In genomic region chr2:238023608-238024007, GRCh38 we compare ENCODE assay signal across 17 cellular contexts. TPM values are rescaled to one million over a fixed set of nuclear protein-coding genes. Genes with fewer than 3 reads are reported as not detected.
DNase-seq lines count a peak whose midpoint lies in the region; ATAC-seq and TF ChIP-seq lines count a peak whose summit lies in the region.
"Had no signal": no experiment of that assay in that cellular context is flagged by ENCODE, and none has a peak within 500 bp of the region (broad histone marks: within the 10 kb centered on the region; RNA-seq: fewer than 3 reads in every experiment).

No MANE protein-coding gene starts in this region.

- H2BK20ac ChIP-seq in IMR-90 (ENCODE audit: low read depth, low read length), result no peak overlapping the region

- H3K4me2 ChIP-seq in IMR-90 (ENCODE audit: low read depth, low read length), result no peak overlapping the region
- H3K4me2 ChIP-seq: A549 had no signal

- TF ChIP-seq CTCF in IMR-90 (conservative IDR thresholded peaks at IDR 0.05; ENCODE audit: low read depth, low read length), result no peak
- TF ChIP-seq CTCF in osteocyte (IDR thresholded peaks at IDR 0.05), result no peak

- 0 out of 2 replicates have a peak overlapping the region, but pooled peaks have one; percentile 4 for H4K91ac ChIP-seq in IMR-90 (ENCODE audit: insufficient read depth, low read depth, low read length)

- H3K4me3 Mint-ChIP-seq in activated CD4-positive, alpha-beta T cell treated with anti-CD3 and anti-CD28 coated beads, Interleukin-2, amount 10 ng/mL, durations not matched to agents 7 days and 5 days, result no peak overlapping the region
- H3K4me3 Mint-ChIP-seq in activated T-helper 17 cell treated with anti-CD3 and anti-CD28 coated beads, Interleukin-2, amount 50 U/mL, for 72 hours, result no peak overlapping the region
- no peak overlapping the region for H3K4me3 Mint-ChIP-seq in osteocyte (ENCODE audit: unreplicated experiment)
- H3K4me3 Mint-ChIP-seq: CD14-positive monocyte; CD8-positive, alpha-beta T cell; H9 had no signal

- no peak for DNase-seq in activated CD4-positive, alpha-beta T cell treated with anti-CD3 and anti-CD28 coated beads, Interleukin-2, amount 10 ng/mL, durations not matched to agents 7 days and 5 days
- no peak for DNase-seq in activated CD4-positive, alpha-beta T cell treated with anti-CD3 and anti-CD28 coated beads, Interleukin-2, amount 50 U/mL, for 48 hours
- DNase-seq in IMR-90, result no peak
- peak; percentile 34 for DNase-seq in osteocyte (ENCODE audit: extremely low spot score, unreplicated experiment)
- no peak for DNase-seq in 8988T
- no peak for DNase-seq in NCI-H146 (lab: John Stamatoyannopoulos, UW)
- DNase-seq: CD8-positive, alpha-beta T cell; COR-L47; DMS153; DMS79 treated with DMSO at 0.1 percent for 48 hours; EL; GDM1; GOT3; H9 had no signal

- no peak overlapping the region for H2BK120ac ChIP-seq in IMR-90 (ENCODE audit: low read depth, low read length)

- WGBS in IMR-90 (ENCODE audit: extremely low coverage in 2 of 2, insufficient read length in 1 of 2), 2 experiments, result no CpG with 5 or more reads among the region's 2 CpGs

- peak overlapping the region; percentile 34 for H3K27ac Mint-ChIP-seq in activated CD4-positive, alpha-beta T cell treated with anti-CD3 and anti-CD28 coated beads, Interleukin-2, amount 10 ng/mL, durations not matched to agents 7 days and 5 days
- peak overlapping the region; percentile 74 for H3K27ac Mint-ChIP-seq in activated T-helper 17 cell treated with anti-CD3 and anti-CD28 coated beads, Interleukin-2, amount 50 U/mL, for 72 hours
- no peak overlapping the region for H3K27ac Mint-ChIP-seq in osteocyte (ENCODE audit: unreplicated experiment)
- H3K27ac Mint-ChIP-seq: CD8-positive, alpha-beta T cell had no signal

- no peak overlapping the region for H2AK5ac ChIP-seq in IMR-90 (ENCODE audit: low read depth, low read length)

- H3K4me1 ChIP-seq in IMR-90 (ENCODE audit: control insufficient read depth, insufficient read depth, low read length), result peaks cover 12% of the 10 kb centered on the region

- no peak overlapping the region; the same call in 1 of the 2 replicates for H3K4ac ChIP-seq in IMR-90 (ENCODE audit: low read depth, low read length)

- peaks cover 37% of the 10 kb centered on the region for H3K9me1 ChIP-seq in IMR-90 (ENCODE audit: insufficient read depth, low read length)

- no peaks in the 10 kb centered on the region for H3K9me3 ChIP-seq in IMR-90 (ENCODE audit: control insufficient read depth, insufficient read depth, low read length)
- H3K9me3 ChIP-seq: A549 had no signal

- H3K56ac ChIP-seq in IMR-90 (ENCODE audit: extremely low read depth, insufficient read depth, low read length), result no peak overlapping the region

- H2AFZ ChIP-seq in IMR-90 (replicated peaks; ENCODE audit: low read length, poor library complexity), result no peak overlapping the region

- H3K18ac ChIP-seq in IMR-90 (ENCODE audit: low read depth, low read length), result no peak overlapping the region

- H3K27me3 Mint-ChIP-seq in activated CD4-positive, alpha-beta T cell treated with anti-CD3 and anti-CD28 coated beads, Interleukin-2, amount 10 ng/mL, durations not matched to agents 7 days and 5 days, result no peaks in the 10 kb centered on the region
- no peaks in the 10 kb centered on the region for H3K27me3 Mint-ChIP-seq in activated T-helper 17 cell treated with anti-CD3 and anti-CD28 coated beads, Interleukin-2, amount 50 U/mL, for 72 hours
- H3K27me3 Mint-ChIP-seq in osteocyte (ENCODE audit: unreplicated experiment), result no peaks in the 10 kb centered on the region

- H3K27ac ChIP-seq in IMR-90 (ENCODE audit: insufficient read depth, low read length), result no peak overlapping the region
- H3K27ac ChIP-seq: A549 had no signal

- no peak overlapping the region for H3K4me3 ChIP-seq in IMR-90 (ENCODE audit: insufficient read depth, low read depth, low read length)
- H3K4me3 ChIP-seq: A549 had no signal

- no peak overlapping the region for H2BK5ac ChIP-seq in IMR-90 (ENCODE audit: low read depth, low read length, poor library complexity, severe bottlenecking)

- H3K9me3 Mint-ChIP-seq in activated CD4-positive, alpha-beta T cell treated with anti-CD3 and anti-CD28 coated beads, Interleukin-2, amount 10 ng/mL, durations not matched to agents 7 days and 5 days, result no peaks in the 10 kb centered on the region
- no peaks in the 10 kb centered on the region for H3K9me3 Mint-ChIP-seq in activated T-helper 17 cell treated with anti-CD3 and anti-CD28 coated beads, Interleukin-2, amount 50 U/mL, for 72 hours
- no peaks in the 10 kb centered on the region for H3K9me3 Mint-ChIP-seq in osteocyte (ENCODE audit: unreplicated experiment)
- H3K9me3 Mint-ChIP-seq: CD14-positive monocyte; CD8-positive, alpha-beta T cell; H9 had no signal

- TF ChIP-seq POLR2A in IMR-90 (IDR thresholded peaks at IDR 0.05; ENCODE audit: low read depth, low read length), result no peak

- H3K14ac ChIP-seq in IMR-90 (replicated peaks; ENCODE audit: low read depth, low read length), result no peak overlapping the region

- peaks cover 44% of the 10 kb centered on the region for H3K36me3 Mint-ChIP-seq in activated CD4-positive, alpha-beta T cell treated with anti-CD3 and anti-CD28 coated beads, Interleukin-2, amount 10 ng/mL, durations not matched to agents 7 days and 5 days (ENCODE audit: low read depth)
- peaks cover 74% of the 10 kb centered on the region for H3K36me3 Mint-ChIP-seq in activated T-helper 17 cell treated with anti-CD3 and anti-CD28 coated beads, Interleukin-2, amount 50 U/mL, for 72 hours (ENCODE audit: low read depth)
- H3K36me3 Mint-ChIP-seq in osteocyte (ENCODE audit: unreplicated experiment), result peaks cover 31% of the 10 kb centered on the region

- no TSS peak for BruUV-seq in IMR-90 (replicated peaks; lab: Mats Ljungman, UMichigan)

- no peaks in the 10 kb centered on the region; the same call in 1 of the 2 replicates for H4K20me1 ChIP-seq in IMR-90 (ENCODE audit: insufficient read depth, low read length)

- peaks cover 11% of the 10 kb centered on the region; the same call in 1 of the 2 replicates for H3K36me3 ChIP-seq in IMR-90 (ENCODE audit: control insufficient read depth, insufficient read depth, low read length)

- CTCF ChIA-PET in activated CD4-positive, alpha-beta T cell treated with anti-CD3 and anti-CD28 coated beads, Interleukin-2, amount 10 ng/mL, durations not matched to agents 7 days and 5 days (lab: Charles Lee), result interaction anchor here (1.3 kb wide), 1 partner anchor 14 kb away, joined by 3 read pairs; no protein-coding TSS in a partner anchor
- CTCF ChIA-PET in IMR-90 (lab: Yijun Ruan, JAX), result no interaction called here

- ATAC-seq in IMR-90 (ENCODE audit: low read depth), result no peak
- ATAC-seq in activated T-helper 17 cell treated with anti-CD3 and anti-CD28 coated beads, Interleukin-2, amount 50 U/mL, for 72 hours (replicated peaks), result no peak
- ATAC-seq: A549; CD8-positive, alpha-beta T cell had no signal

- no peak overlapping the region for H4K8ac ChIP-seq in IMR-90 (ENCODE audit: low read depth in 2 of 2, low read length in 2 of 2)

- in situ Hi-C loops in IMR-90 (cut with MboI; ENCODE audit: low sequenced_read_pairs), result no loop called here

- H2BK15ac ChIP-seq in IMR-90 (ENCODE audit: low read depth, low read length), result no peak overlapping the region

- H2AK9ac ChIP-seq in IMR-90 (replicated peaks; ENCODE audit: low read depth, low read length, poor library complexity), result no peak overlapping the region

- POLR2A ChIA-PET in activated CD4-positive, alpha-beta T cell treated with anti-CD3 and anti-CD28 coated beads, Interleukin-2, amount 10 ng/mL, durations not matched to agents 7 days and 5 days (lab: Charles Lee), result no interaction called here
- POLR2A ChIA-PET in IMR-90 (lab: Charles Lee; ENCODE audit: unreplicated experiment), result no interaction called here

- no peak overlapping the region for H3K23ac ChIP-seq in IMR-90 (ENCODE audit: low read depth, low read length)

- intact Hi-C loops in IMR-90 (cut with micrococcal nuclease), result no loop called here

- no peaks in the 10 kb centered on the region for H3K27me3 ChIP-seq in IMR-90 (ENCODE audit: control insufficient read depth, insufficient read depth, low read length)

- TF ChIP-seq RAD21 in IMR-90 (IDR thresholded peaks at IDR 0.05; ENCODE audit: low read length), result no peak

- H3K4me1 Mint-ChIP-seq in activated CD4-positive, alpha-beta T cell treated with anti-CD3 and anti-CD28 coated beads, Interleukin-2, amount 10 ng/mL, durations not matched to agents 7 days and 5 days, result peaks cover 30% of the 10 kb centered on the region
- peaks cover 11% of the 10 kb centered on the region for H3K4me1 Mint-ChIP-seq in activated T-helper 17 cell treated with anti-CD3 and anti-CD28 coated beads, Interleukin-2, amount 50 U/mL, for 72 hours
- peaks cover 17% of the 10 kb centered on the region for H3K4me1 Mint-ChIP-seq in osteocyte (ENCODE audit: unreplicated experiment)

- peaks cover 15 to 56% of the 10 kb centered on the region in 2 experiments; a peak in 3 of 4 replicates for H3K79me1 ChIP-seq in IMR-90 (ENCODE audit: low read depth in 1 of 2, low read length in 2 of 2)

- dilution Hi-C loops in IMR-90 (cut with HindIII; ENCODE audit: low sequenced_read_pairs, unreplicated experiment), result no loop called here

- H4K5ac ChIP-seq in IMR-90 (ENCODE audit: low read depth, low read length), result no peak overlapping the region

- no peak overlapping the region for H3K9ac ChIP-seq in IMR-90 (ENCODE audit: low read depth, low read length)

TF ChIP-seq in IMR-90, 13 proteins besides CTCF, POLR2A, EP300 and RAD21 (continues in another document):
- no peak for TF ChIP-seq CHD1 (IDR thresholded peaks at IDR 0.05; ENCODE audit: low read depth, low read length)
- TF ChIP-seq RFX5 (IDR thresholded peaks at IDR 0.05; ENCODE audit: low read depth, low read length), result no peak

RNA-seq across cellular contexts. Expression of gene SCLY, which starts 37.2 kb away (rescaled TPM):
- total RNA-seq in activated CD4-positive, alpha-beta T cell treated with anti-CD3 and anti-CD28 coated beads, Interleukin-2, amount 10 ng/mL, durations not matched to agents 7 days and 5 days, result 10 to 100 TPM; 27.1 to 30.0 TPM
- total RNA-seq in IMR-90 (2012; rRNA removed) (8.6 and 12.2 TPM in 2 replicates), osteocyte (22.1 and 22.5 TPM in 2 replicates)
- 10.5 and 11.5 TPM in 2 replicates for polyA plus RNA-seq in IMR-90 (2012; rRNA removed)
- polyA plus RNA-seq in IMR-90 (2012; cell fraction: cytosol; rRNA removed), result 6.0 and 9.5 TPM in 2 replicates
- polyA plus RNA-seq in IMR-90 (2012; cell fraction: nucleus; rRNA removed; ENCODE audit: low replicate concordance), result 17.5 and 22.5 TPM in 2 replicates
- 10 to 100 TPM; 56.2 to 57.1 TPM for total RNA-seq in activated T-helper 17 cell treated with anti-CD3 and anti-CD28 coated beads, Interleukin-2, amount 50 U/mL, for 72 hours

RNA-seq across cellular contexts. Expression of gene UBE2F, which starts 56.8 kb away (rescaled TPM):
- 10 to 100 TPM; 71.4 to 80.5 TPM for total RNA-seq in activated CD4-positive, alpha-beta T cell treated with anti-CD3 and anti-CD28 coated beads, Interleukin-2, amount 10 ng/mL, durations not matched to agents 7 days and 5 days
- total RNA-seq in IMR-90 (2012; rRNA removed) (44.6 and 59.4 TPM in 2 replicates), osteocyte (54.3 and 56.5 TPM in 2 replicates)
- 53.5 and 59.8 TPM in 2 replicates for polyA plus RNA-seq in IMR-90 (2012; rRNA removed)
- polyA plus RNA-seq in IMR-90 (2012; cell fraction: cytosol; rRNA removed), result 23.3 and 29.7 TPM in 2 replicates
- polyA plus RNA-seq in IMR-90 (2012; cell fraction: nucleus; rRNA removed; ENCODE audit: low replicate concordance), result 12.9 and 38.5 TPM in 2 replicates
- total RNA-seq in activated T-helper 17 cell treated with anti-CD3 and anti-CD28 coated beads, Interleukin-2, amount 50 U/mL, for 72 hours, result 10 to 100 TPM; 38.9 to 44.7 TPM
